Comparison of ENCODE assay signal across 33 cellular contexts in the genomic region with DNA sequence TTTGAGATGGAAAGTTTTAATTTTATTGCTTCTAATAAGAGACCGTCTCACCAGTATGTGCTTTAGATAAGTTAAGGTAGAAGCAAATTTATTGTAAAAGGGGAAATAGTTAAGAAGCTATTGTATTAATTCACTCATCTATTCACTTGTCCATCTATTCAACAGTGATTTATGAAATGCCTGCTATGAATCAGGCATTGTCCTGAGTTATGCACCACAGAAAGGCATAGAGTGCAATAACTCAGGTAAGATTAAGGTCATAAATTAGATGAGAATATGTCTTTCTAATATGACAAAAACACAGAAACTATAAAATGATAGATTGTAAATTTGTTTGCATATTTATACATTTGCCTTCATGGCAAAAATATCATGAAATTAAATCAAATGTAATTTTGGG.
"Had no signal": no experiment of that assay in that cellular context is flagged by ENCODE, and none has a peak within 500 bp of the region (broad histone marks: within the 10 kb centered on the region; RNA-seq: fewer than 3 reads in every experiment).

No MANE protein-coding gene starts in this region.

- DNase-seq: Karpas-422, Kasumi-1, MG63, MM.1S, MV-4-11, NCI-H1048, NCI-H1092, NCI-H1092 treated with DMSO at 0.1 percent for 48 hours, NCI-H1105, NCI-H1105 treated with DMSO at 0.1 percent for 48 hours, NCI-H1417 treated with DMSO at 0.1 percent for 48 hours, NCI-H1436, NCI-H1436 treated with DMSO at 0.1 percent for 48 hours, NCI-H146, NCI-H1694, NCI-H1694 treated with DMSO at 0.1 percent for 48 hours, NCI-H187, NCI-H187 treated with DMSO at 0.1 percent for 48 hours, NCI-H1930, NCI-H2029, NCI-H2029 treated with DMSO at 0.1 percent for 48 hours, NCI-H2081, NCI-H2081 treated with DMSO at 0.1 percent for 48 hours, NCI-H2107, NCI-H2171, NCI-H2171 treated with DMSO at 0.1 percent for 48 hours, NCI-H2227 treated with DMSO at 0.1 percent for 48 hours, NCI-H226, NCI-H345, NCI-H446, NCI-H446 treated with DMSO at 0.1 percent for 48 hours, NCI-H510A, NCI-H510A treated with DMSO at 0.1 percent for 48 hours had no signal
